Comparison of ENCODE assay signal across 15 cellular contexts in the genomic region with DNA sequence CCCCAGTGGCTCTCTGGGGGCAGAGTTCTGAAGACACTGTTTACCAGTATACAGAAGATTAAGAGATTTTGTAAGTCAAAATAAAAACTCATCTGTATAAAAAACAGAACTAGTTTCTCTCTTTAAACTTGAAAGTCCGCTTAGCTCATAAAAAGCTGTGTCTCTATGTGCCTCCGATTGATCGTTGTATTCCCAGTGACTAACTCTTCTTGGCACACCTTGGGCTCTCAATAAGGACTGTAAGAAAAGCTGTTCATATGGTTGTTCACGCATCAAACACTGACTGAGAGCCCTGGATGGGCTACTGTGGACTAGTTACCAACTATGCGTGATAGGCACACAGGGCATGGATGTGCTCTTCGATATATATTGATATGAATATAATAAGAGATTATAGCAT.
DNase-seq lines count a peak whose midpoint lies in the region; ATAC-seq, FAIRE-seq and TF ChIP-seq lines count a peak whose summit lies in the region.
"Had no signal": no experiment of that assay in that cellular context is flagged by ENCODE, and none has a peak within 500 bp of the region (broad histone marks: within the 10 kb centered on the region; RNA-seq: fewer than 3 reads in every experiment).

No MANE protein-coding gene starts in this region.

- H3K4me3 ChIP-seq in HUES64 (ENCODE audit: low read length) (no peak overlapping the region), keratinocyte (ENCODE audit: control insufficient read depth in 2 of 3, extremely low read depth in 1 of 3, insufficient read depth in 2 of 3, low read depth in 1 of 3, low read length in 3 of 3) (peak overlapping the region in 2 of 3 experiments; percentile 66 to 69), vagina (no peak overlapping the region)

- H3K9ac ChIP-seq in HUES64 (ENCODE audit: low read depth, low read length) (peak overlapping the region; percentile 37), keratinocyte (ENCODE audit: control insufficient read depth, extremely low read depth, insufficient read depth, low read length) (peak overlapping the region; percentile 70)

- no peaks in the 10 kb centered on the region for H3K9me3 ChIP-seq in HUES64 (ENCODE audit: insufficient read depth, low read depth, low read length)
- no peaks in the 10 kb centered on the region for H3K9me3 ChIP-seq in keratinocyte (ENCODE audit: control insufficient read depth, low read depth, low read length)
- no peaks in the 10 kb centered on the region for H3K9me3 ChIP-seq in vagina

- peak overlapping the region; percentile 80 for H2AFZ ChIP-seq in keratinocyte (ENCODE audit: control insufficient read depth, low read length)

- no peak for TF ChIP-seq CTCF in keratinocyte (optimal IDR thresholded peaks at IDR 0.05 in 1 of 3, IDR thresholded peaks at IDR 0.05 in 1 of 3, conservative IDR thresholded peaks at IDR 0.05 in 1 of 3; ENCODE audit: extremely low read depth in 1 of 3, insufficient read depth in 2 of 3, low read length in 3 of 3)
- no peak for TF ChIP-seq CTCF in vagina (IDR thresholded peaks at IDR 0.05)

- ATAC-seq in GM21786 (IDR thresholded peaks at IDR 0.05; ENCODE audit: unreplicated experiment) (no peak), HG03159 (IDR thresholded peaks at IDR 0.05; ENCODE audit: unreplicated experiment) (no peak)
- ATAC-seq: activated CD4-positive, alpha-beta T cell treated with anti-CD3 and anti-CD28 coated beads for 36 hours had no signal

- H4K20me1 ChIP-seq in keratinocyte (ENCODE audit: control insufficient read depth, extremely low read depth, insufficient read depth, low read length), result no peaks in the 10 kb centered on the region

- FAIRE-seq in keratinocyte (lab: Jason Lieb, UNC), result peak; percentile 58
- FAIRE-seq in GM12891 (lab: Jason Lieb, UNC), result no peak
- FAIRE-seq: HTR-8/SVneo had no signal

- dilution Hi-C loops in keratinocyte (cut with MboI; ENCODE audit: extremely low pct_ligation_motif_present, low sequenced_read_pairs), result no loop called here

- intact Hi-C loops in vagina (cut with DNase I), result no loop called here

- H3K4me2 ChIP-seq in keratinocyte (ENCODE audit: control insufficient read depth, extremely low read depth, insufficient read depth, low read depth, low read length), result peak overlapping the region; percentile 97

- H3K9me1 ChIP-seq in keratinocyte (ENCODE audit: control insufficient read depth, extremely low read depth, insufficient read depth, low read length), result no peaks in the 10 kb centered on the region

- no peaks in the 10 kb centered on the region for H3K36me3 ChIP-seq in HUES64 (ENCODE audit: insufficient read depth, low read length)
- no peaks in the 10 kb centered on the region for H3K36me3 ChIP-seq in keratinocyte (ENCODE audit: control insufficient read depth in 2 of 2, extremely low read depth in 1 of 2, insufficient read depth in 2 of 2, low read length in 2 of 2)
- H3K36me3 ChIP-seq in vagina, result no peaks in the 10 kb centered on the region

- DNase-seq in astrocyte of the hippocampus (ENCODE audit: low read depth, low spot score), result peak; percentile 48
- DNase-seq in keratinocyte (ENCODE audit: low read depth, low spot score), result no peak
- DNase-seq in vagina (ENCODE audit: extremely low spot score in 2 of 2), result no peak
- no peak for DNase-seq in GM12891 (ENCODE audit: insufficient read length, low spot score)
- DNase-seq: activated CD4-positive, alpha-beta T cell treated with anti-CD3 and anti-CD28 coated beads for 36 hours; activated naive CD8-positive, alpha-beta T cell treated with anti-CD3 and anti-CD28 coated beads for 36 hours; activated T-cell treated with anti-CD3 and anti-CD28 coated beads, Interleukin-2, amount 50 U/mL, for 1 hour; central memory CD4-positive, alpha-beta T cell; islet precursor cell; SHP77 treated with DMSO at 0.1 percent for 48 hours; stimulated activated CD4-positive, alpha-beta T cell treated with anti-CD3 and anti-CD28 coated beads, Interleukin-12 subunit alpha, Interleukin-12 subunit beta, amount 100 ng/mL, for 4 hours had no signal

- peak overlapping the region; percentile 76 for H3K27ac ChIP-seq in HUES64 (ENCODE audit: low read depth, low read length)
- H3K27ac ChIP-seq in keratinocyte (ENCODE audit: control insufficient read depth, insufficient read depth, low read length), result peak overlapping the region; percentile 92
- peak overlapping the region; percentile 30 for H3K27ac ChIP-seq in vagina

- no peak for TF ChIP-seq POLR2A in vagina (IDR thresholded peaks at IDR 0.05)
- TF ChIP-seq POLR2A in GM12891 (IDR thresholded peaks at IDR 0.05; ENCODE audit: low read depth, low read length), result no peak

- WGBS in HUES64, result 83% methylated on average over 6 of the region's 6 CpGs

- H3K27me3 ChIP-seq in HUES64 (ENCODE audit: insufficient read depth, low read length) (no peaks in the 10 kb centered on the region), keratinocyte (ENCODE audit: control insufficient read depth, extremely low read depth, insufficient read depth, low read length) (no peaks in the 10 kb centered on the region), vagina (no peaks in the 10 kb centered on the region)

- H3K4me1 ChIP-seq in HUES64 (ENCODE audit: insufficient read depth, low read length) (peaks cover 62% of the 10 kb centered on the region), keratinocyte (ENCODE audit: control insufficient read depth, extremely low read depth, insufficient read depth, low read length) (peaks cover 46% of the 10 kb centered on the region), vagina (peaks cover 21% of the 10 kb centered on the region)

- peaks cover 9% of the 10 kb centered on the region for H3K79me2 ChIP-seq in keratinocyte (ENCODE audit: control insufficient read depth, insufficient read depth, low read length)

TF ChIP-seq in GM12891, 5 proteins besides CTCF, POLR2A, EP300 and RAD21:
- TF ChIP-seq POU2F2 (IDR thresholded peaks at IDR 0.05; ENCODE audit: low read depth, low read length), result no peak
- no peak for TF ChIP-seq POLR2AphosphoS5 (IDR thresholded peaks at IDR 0.05; ENCODE audit: low read depth, low read length)
- no peak for TF ChIP-seq PAX5 (IDR thresholded peaks at IDR 0.05; ENCODE audit: insufficient read depth, low read length, severe bottlenecking)
- no peak for TF ChIP-seq SPI1 (IDR thresholded peaks at IDR 0.05; ENCODE audit: low read depth, low read length)
- TF ChIP-seq TAF1 (IDR thresholded peaks at IDR 0.05; ENCODE audit: low read depth, low read length), result no peak

Comparison
In these comparisons a context has a peak if more than half of its experiments do, and no peak if none do; other contexts are left out.
1. H3K27ac ChIP-seq: peak in every context shown above with its lines; median percentile 92 in keratinocyte; 76 in HUES64; 30 in vagina.
2. H3K4me3 ChIP-seq: peak in keratinocyte (2 of 3); none in HUES64 (single experiment) and vagina (0 of 2).